In genomic region chr1:191151321-191151807, GRCh38 we compare ENCODE assay signal across 15 cellular contexts.
"Had no signal": no experiment of that assay in that cellular context is flagged by ENCODE, and none has a peak within 500 bp of the region (broad histone marks: within the 10 kb centered on the region; RNA-seq: fewer than 3 reads in every experiment).

No MANE protein-coding gene starts in this region.

- H3K27me3 ChIP-seq: heart right ventricle, left lung, sigmoid colon, tibial nerve had no signal

- H3K9me3 ChIP-seq: sigmoid colon, tibial nerve had no signal

- DNase-seq: caudate nucleus; effector CD8-positive, alpha-beta T cell; heart right ventricle; hypothalamus; naive thymus-derived CD4-positive, alpha-beta T cell; nephron progenitor cell; sigmoid colon; stimulated activated CD4-positive, alpha-beta T cell treated with anti-CD3 and anti-CD28 coated beads, Interleukin-2, amount 100 ng/mL, for 48 hours; stimulated activated naive CD8-positive, alpha-beta T cell treated with anti-CD3 and anti-CD28 coated beads, Interleukin-15, Interleukin-2, amounts not matched to agents 100 U/mL and 50 U/mL, for 24 hours had no signal

- H3K4me3 ChIP-seq: coronary artery, heart right ventricle, left lung, sigmoid colon, skin epidermis, tibial nerve had no signal

- H3K36me3 ChIP-seq: heart right ventricle, left lung, sigmoid colon, tibial nerve had no signal

- H3K36me3 Mint-ChIP-seq: naive thymus-derived CD4-positive, alpha-beta T cell had no signal

- H3K27ac Mint-ChIP-seq: naive thymus-derived CD4-positive, alpha-beta T cell; nephron progenitor cell had no signal

- H3K4me1 Mint-ChIP-seq: naive thymus-derived CD4-positive, alpha-beta T cell; nephron progenitor cell had no signal

- H3K4me3 Mint-ChIP-seq: naive thymus-derived CD4-positive, alpha-beta T cell; nephron progenitor cell had no signal

- H3K9me3 Mint-ChIP-seq: nephron progenitor cell had no signal

- H3K9ac ChIP-seq: parathyroid adenoma had no signal

- H3K27me3 Mint-ChIP-seq: naive thymus-derived CD4-positive, alpha-beta T cell had no signal

- ATAC-seq: esophagus mucosa; heart right ventricle; left lung; naive thymus-derived CD4-positive, alpha-beta T cell; stimulated activated naive CD8-positive, alpha-beta T cell treated with anti-CD3 and anti-CD28 coated beads, Interleukin-15, Interleukin-2, amounts not matched to agents 100 U/mL and 50 U/mL, for 24 hours had no signal

- H3K79me2 ChIP-seq: parathyroid adenoma had no signal

- H3K4me1 ChIP-seq: heart right ventricle, left lung, parathyroid adenoma, sigmoid colon, tibial nerve had no signal

- H3K27ac ChIP-seq: coronary artery, heart right ventricle, left lung, parathyroid adenoma, sigmoid colon, skin epidermis, tibial nerve had no signal

- H2AFZ ChIP-seq: parathyroid adenoma had no signal
